In the genomic region with DNA sequence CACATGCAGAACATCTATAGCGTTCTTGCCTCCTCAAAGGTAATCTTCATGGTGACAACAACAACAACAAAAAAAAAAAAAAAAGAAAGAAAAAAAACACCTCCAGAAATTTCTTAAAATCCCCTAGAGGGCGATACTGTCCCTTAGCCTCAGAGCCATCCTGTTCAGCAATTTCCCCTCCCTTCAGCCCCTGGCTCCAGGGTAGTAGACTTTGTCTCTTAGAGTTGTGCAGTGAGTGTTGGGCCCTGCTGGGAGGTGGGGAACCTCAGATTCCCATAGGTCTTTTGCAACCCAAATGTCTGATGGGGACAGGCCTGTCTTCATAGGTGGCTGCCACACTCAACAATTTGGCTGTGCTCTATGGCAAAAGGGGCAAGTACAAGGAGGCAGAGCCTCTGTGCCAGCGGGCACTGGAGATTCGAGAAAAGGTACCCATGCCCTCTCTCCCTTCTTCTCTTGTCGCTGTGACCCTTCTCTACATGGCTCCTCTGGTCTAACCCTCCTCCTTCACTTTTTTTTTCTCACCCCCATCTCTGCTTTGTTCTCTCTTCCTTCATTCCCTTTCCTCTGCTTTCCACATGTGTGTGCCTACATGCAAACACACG, we compare ENCODE assay signal across 8 cellular contexts. TPM values are rescaled to one million over a fixed set of nuclear protein-coding genes. Genes with fewer than 3 reads are reported as not detected.
DNase-seq lines count a peak whose midpoint lies in the region; ATAC-seq and TF ChIP-seq lines count a peak whose summit lies in the region.

No MANE protein-coding gene starts in this region.

- peaks cover 2% of the 10 kb centered on the region for H3K36me3 ChIP-seq in GM06990 (ENCODE audit: control insufficient read depth, insufficient read depth, low read length)
- peaks cover 33 to 62% of the 10 kb centered on the region in 2 donors for H3K36me3 ChIP-seq in ascending aorta
- peaks cover 3 to 93% (median 6%) of the 10 kb centered on the region in 3 donors for H3K36me3 ChIP-seq in tibial nerve

- H3K4me3 ChIP-seq in GM06990 (replicated peaks; ENCODE audit: low read depth, low read length), result no peak overlapping the region
- no peak overlapping the region for H3K4me3 ChIP-seq in ascending aorta
- no peak overlapping the region for H3K4me3 ChIP-seq in tibial nerve

- no peak for TF ChIP-seq EP300 in tibial nerve (IDR thresholded peaks at IDR 0.05)

- H3K27ac ChIP-seq in ascending aorta (no peak overlapping the region), tibial nerve (no peak overlapping the region)

- TF ChIP-seq CTCF in GM06990 (IDR thresholded peaks at IDR 0.05; ENCODE audit: insufficient read depth, low read length, poor library complexity, severe bottlenecking) (peak; percentile 68), ascending aorta (IDR thresholded peaks at IDR 0.05) (peak in 2 of 3 experiments; percentile 18 to 39), tibial nerve (IDR thresholded peaks at IDR 0.05) (peak in 2 of 5 experiments; percentile 25 to 26)

- no peaks in the 10 kb centered on the region for H3K4me1 ChIP-seq in ascending aorta
- peaks cover 0 to under 1% (median 0%) of the 10 kb centered on the region in 4 donors for H3K4me1 ChIP-seq in tibial nerve

- no peak for TF ChIP-seq POLR2A in tibial nerve (IDR thresholded peaks at IDR 0.05)

- H3K9me3 ChIP-seq in ascending aorta (no peaks in the 10 kb centered on the region), tibial nerve (no peaks in the 10 kb centered on the region)

- DNase-seq in AG20443 (ENCODE audit: low spot score) (peak; percentile 80), GM06990 (ENCODE audit: extremely low read depth, insufficient read length) (no peak), NCI-H2196 (lab: John Stamatoyannopoulos, UW; ENCODE audit: unreplicated experiment) (peak; percentile 34), ascending aorta (ENCODE audit: low spot score in 2 of 2) (no peak), left kidney (ENCODE audit: low read depth, low spot score) (peak; percentile 86), tibial nerve (ENCODE audit: low spot score in 2 of 2) (no peak)
- DNase-seq in activated T-cell treated with anti-CD3 and anti-CD28 coated beads, Interleukin-2, amount 50 U/mL, for 1 hour, result no peak

- intact Hi-C loops in ascending aorta (cut with DNase I), result loop anchor here (1.0 kb wide), 1 partner anchor 73 kb away; no protein-coding TSS in a partner anchor

- 60 to 61% methylated on average over 6 of the region's 6 CpGs for WGBS in tibial nerve, 2 donors

- no peak for ATAC-seq in HG03095 (IDR thresholded peaks at IDR 0.05; ENCODE audit: unreplicated experiment)

- no peaks in the 10 kb centered on the region for H3K27me3 ChIP-seq in GM06990 (replicated peaks; ENCODE audit: control insufficient read depth, insufficient read depth, low read length)
- H3K27me3 ChIP-seq in ascending aorta, result no peaks in the 10 kb centered on the region
- H3K27me3 ChIP-seq in tibial nerve, result peaks cover 0 to 2% of the 10 kb centered on the region in 2 donors

RNA-seq across cellular contexts. Expression of a gene that starts 6.0 kb away (rescaled TPM):
- total RNA-seq in ascending aorta (34.9 TPM), tibial nerve (1 to 10 TPM; 1.5 to 5.5 (median 3.9) TPM)

RNA-seq across cellular contexts. Expression of a gene that starts 10.7 kb away (rescaled TPM):
- total RNA-seq in ascending aorta (17.8 TPM), tibial nerve (10 to 100 TPM; 21.6 to 32.9 (median 23.8) TPM)

RNA-seq across cellular contexts. Expression of a gene that starts 10.9 kb away (rescaled TPM):
- total RNA-seq in ascending aorta (42.3 TPM), tibial nerve (10 to 100 TPM in 2 of 4 donors, 1 to 10 TPM in 2; 8.4 to 17.3 (median 11.6) TPM)

RNA-seq across cellular contexts. Expression of a gene that starts 16.5 kb away (rescaled TPM):
- total RNA-seq in ascending aorta (26.7 TPM), tibial nerve (10 to 100 TPM; 16.3 to 21.0 (median 17.9) TPM)

RNA-seq across cellular contexts. Expression of a gene that starts 48.7 kb away (rescaled TPM):
- total RNA-seq in ascending aorta (20.6 TPM), tibial nerve (10 to 100 TPM; 39.1 to 96.3 (median 52.8) TPM)

Comparison
In these comparisons a context has a peak if more than half of its experiments do, and no peak if none do; other contexts are left out.
1. DNase-seq: peak in AG20443 (single experiment), NCI-H2196 (single experiment) and left kidney (single experiment); none in GM06990 (single experiment), ascending aorta (0 of 2), activated T-cell treated with anti-CD3 and anti-CD28 coated beads, Interleukin-2, amount 50 U/mL, for 1 hour (single experiment) and tibial nerve (0 of 2).